Comparison of ENCODE assay signal across 10 cellular contexts in the genomic region with DNA sequence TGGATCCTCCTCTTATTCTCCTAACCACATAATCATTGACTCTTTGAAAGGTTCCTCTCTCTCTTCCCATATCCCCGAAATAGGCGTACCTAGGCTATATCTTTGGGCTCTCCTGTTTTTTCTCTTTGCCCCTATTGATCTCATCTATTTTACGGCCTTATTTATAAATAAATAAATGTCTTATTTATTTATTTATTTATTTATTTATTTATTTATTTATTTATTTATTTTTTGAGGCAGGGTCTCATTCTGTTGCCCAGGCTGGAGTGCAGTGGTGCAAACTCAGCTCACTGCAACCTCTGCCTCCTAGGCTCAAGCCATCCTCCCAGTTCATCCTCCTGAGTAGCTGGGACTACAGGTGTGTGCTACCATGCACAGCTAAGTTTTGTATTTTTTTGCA. TPM values are rescaled to one million over a fixed set of nuclear protein-coding genes. Genes with fewer than 3 reads are reported as not detected.
"Had no signal": no experiment of that assay in that cellular context is flagged by ENCODE, and none has a peak within 500 bp of the region (broad histone marks: within the 10 kb centered on the region; RNA-seq: fewer than 3 reads in every experiment).

No MANE protein-coding gene starts in this region.

RNA-seq across cellular contexts. Expression of gene LRRC36, which starts 25.8 kb away (rescaled TPM):
- total RNA-seq: OCI-LY7, PC-3, PC-9, Right ventricle myocardium inferior, Right ventricle myocardium superior, RPMI7951, SJCRH30, SJSA1 had no signal

RNA-seq across cellular contexts. Expression of gene KCTD19, which starts 25.9 kb away (rescaled TPM):
- total RNA-seq: PC-3, PC-9, Peyer's patch, Right ventricle myocardium inferior, Right ventricle myocardium superior, RPMI7951, SK-MEL-5 had no signal

RNA-seq across cellular contexts. Expression of gene TPPP3, which starts 40.8 kb away (rescaled TPM):
- total RNA-seq: OCI-LY7, PC-3, SJSA1 had no signal
